8 cellular contexts compared by ENCODE assay signal in the genomic region with DNA sequence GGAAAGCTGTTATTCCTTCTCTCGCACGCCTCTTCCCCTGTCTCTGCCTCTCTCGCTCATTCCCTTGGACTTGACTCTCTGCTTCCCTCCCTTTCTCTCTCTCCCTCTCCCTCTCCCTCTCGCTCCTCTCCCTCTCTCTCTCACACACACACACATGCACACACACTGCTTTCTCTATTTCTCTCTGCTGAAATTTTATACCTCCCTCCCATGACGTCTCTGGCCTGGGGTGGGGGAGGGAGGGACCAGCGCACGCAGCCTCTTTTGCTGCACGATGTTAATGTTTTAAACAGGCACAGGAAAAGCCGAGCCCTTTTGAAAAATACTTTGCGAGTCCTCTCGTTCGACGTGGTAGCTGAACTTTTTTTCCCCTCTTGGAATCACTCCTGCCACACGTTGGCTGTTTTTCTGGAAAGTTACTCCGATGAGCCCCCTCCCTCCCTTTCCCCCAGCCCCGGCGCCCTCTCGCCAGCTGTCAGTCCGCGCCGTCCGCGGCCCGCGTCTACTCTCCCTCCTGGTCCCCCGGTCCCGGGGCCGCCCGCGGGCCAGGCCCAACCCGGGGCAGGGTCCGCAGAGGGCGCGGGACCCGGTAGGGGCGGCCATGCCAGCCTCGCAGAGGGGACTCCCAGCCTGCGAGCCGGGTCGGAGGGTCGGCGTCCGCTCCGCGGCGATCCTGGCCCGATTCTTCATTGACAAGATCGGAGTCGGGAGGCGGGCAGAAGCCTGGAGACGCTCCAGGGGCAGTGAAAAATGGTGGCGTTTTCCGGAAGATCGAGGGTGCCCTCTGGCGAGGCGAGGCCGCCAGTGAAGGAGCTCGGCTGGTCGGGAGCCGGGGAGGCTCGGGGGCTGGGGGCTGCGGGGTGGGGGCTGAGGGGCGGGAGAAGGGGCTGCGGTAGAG. TPM values are rescaled to one million over a fixed set of nuclear protein-coding genes. Genes with fewer than 3 reads are reported as not detected.
DNase-seq lines count a peak whose midpoint lies in the region; FAIRE-seq and TF ChIP-seq lines count a peak whose summit lies in the region.

A gene (minus strand): TSS at position 170 of the 898 bp plus-strand sequence. CDS start 1,102 bp downstream, outside the sequence.

- no peaks in the 10 kb centered on the region for H3K36me3 ChIP-seq in H1 (ENCODE audit: control insufficient read depth in 2 of 4, insufficient read depth in 4 of 4, low read length in 3 of 4)
- no peaks in the 10 kb centered on the region for H3K36me3 ChIP-seq in mesendoderm (ENCODE audit: control insufficient read depth, insufficient read depth, low read length)

- DNase-seq in ACHN = peak; percentile 73
- DNase-seq in HUDEP-2 (lab: John Stamatoyannopoulos, UW; ENCODE audit: unreplicated experiment in 76 of 76) = peak in 71 of 76 experiments; percentile 7 to 80 (median 55)
- peak; percentile 61 to 75 for DNase-seq in NOMO-1 (lab: John Stamatoyannopoulos, UW; ENCODE audit: unreplicated experiment in 2 of 2)
- peak; percentile 45 for DNase-seq in activated CD8-positive, alpha-beta memory T cell treated with anti-CD3 and anti-CD28 coated beads, Interleukin-2, amount 50 U/mL, for 1 hour (ENCODE audit: extremely low read depth)
- DNase-seq in H1 (ENCODE audit: low read depth in 1 of 2, low spot score in 2 of 2) = peak in 1 of 2 experiments; percentile 92
- DNase-seq in mesendoderm = peak; percentile 89
- DNase-seq in stimulated activated CD4-positive, alpha-beta T cell treated with anti-CD3 and anti-CD28 coated beads, TNF-alpha, amount 100 ng/mL, for 48 hours (ENCODE audit: low read depth in 3 of 3) = peak; percentile 48 to 68 (median 53)

- WGBS in H1 (ENCODE audit: extremely low coverage in 1 of 2, insufficient coverage in 1 of 2, insufficient read length in 1 of 2, insufficient replicate concordance in 2 of 2, low coverage in 1 of 2, low lambda C conversion rate in 2 of 2, missing lambda C conversion rate in 1 of 2), 2 experiments = 2% methylated on average over 23 of the region's 64 CpGs; no CpG with 5 or more reads in 1 of the 2 experiments
- WGBS in mesendoderm (ENCODE audit: extremely low coverage, insufficient coverage, low lambda C conversion rate) = no CpG with 5 or more reads among the region's 64 CpGs

- no peak within 1 kb of the TSS for H3K14ac ChIP-seq in H1 (ENCODE audit: insufficient read length)

- TF ChIP-seq CTCF in H1 (IDR thresholded peaks at IDR 0.05; ENCODE audit: control extremely low read depth in 1 of 3, insufficient read depth in 1 of 3, low read depth in 1 of 3, low read length in 3 of 3) = peak; percentile 54 to 67 (median 63)

- H2AK5ac ChIP-seq in H1 (ENCODE audit: low read depth, low read length) (no peak within 1 kb of the TSS), mesendoderm (ENCODE audit: low read length) (no peak within 1 kb of the TSS)

- H3K9ac ChIP-seq in H1 (replicated peaks in 1 of 4; ENCODE audit: extremely low read depth in 1 of 4, low read depth in 3 of 4, low read length in 3 of 4) (peak within 1 kb of the TSS in 3 of 4 experiments; percentile 8 to 41 (median 12); a peak in 3 of 7 replicates), mesendoderm (ENCODE audit: low read length) (peak within 1 kb of the TSS; percentile 72)

- no peak within 1 kb of the TSS for H3K56ac ChIP-seq in H1 (replicated peaks; ENCODE audit: insufficient read length, low read depth, low read length)
- peak within 1 kb of the TSS; percentile 84 for H3K56ac ChIP-seq in mesendoderm (ENCODE audit: low read length)

- H2BK120ac ChIP-seq in H1 (replicated peaks; ENCODE audit: low read depth, low read length) = no peak within 1 kb of the TSS
- H2BK120ac ChIP-seq in mesendoderm (ENCODE audit: low read depth, low read length) = no peak within 1 kb of the TSS

- no peak for FAIRE-seq in H1 (lab: Jason Lieb, UNC)

- peak within 1 kb of the TSS; percentile 86 to 97 for H3K4me2 ChIP-seq in H1 (ENCODE audit: insufficient read depth in 1 of 2, low read depth in 2 of 2, low read length in 2 of 2)
- peak within 1 kb of the TSS; percentile 78 for H3K4me2 ChIP-seq in mesendoderm (ENCODE audit: low read length)

- H3K4me3 ChIP-seq in H1 (ENCODE audit: extremely low read depth in 1 of 4, insufficient read depth in 2 of 4, low read depth in 3 of 4, low read length in 4 of 4) (peak within 1 kb of the TSS; percentile 47 to 89 (median 66)), mesendoderm (ENCODE audit: low read length) (peak within 1 kb of the TSS; percentile 59)

- in situ Hi-C loops in ACHN (cut with HindIII; ENCODE audit: low pct_ligation_motif_present, low pct_unique_long_range_greater_than_20kb, low sequenced_read_pairs) = no loop called here
- in situ Hi-C loops in GM18951 (cut with MboI; ENCODE audit: low sequenced_read_pairs, unreplicated experiment) = loop anchor here (10.0 kb wide), 1 partner anchor 267 kb away; no protein-coding TSS in a partner anchor

- TF ChIP-seq RAD21 in H1 (IDR thresholded peaks at IDR 0.05 in 1 of 2, conservative IDR thresholded peaks at IDR 0.05 in 1 of 2; ENCODE audit: low read depth in 2 of 2, low read length in 2 of 2) = peak; percentile 74 to 81

- POLR2A ChIA-PET in H1 (lab: Charles Lee; ENCODE audit: partially characterized antibody) = interaction anchor here (1.0 kb wide), 2 partner anchors 8 to 15 kb away, joined by 3 read pairs; no protein-coding TSS in a partner anchor

- H2BK20ac ChIP-seq in H1 (ENCODE audit: low read length) = no peak within 1 kb of the TSS

- H3K27ac ChIP-seq in H1 (ENCODE audit: low read depth, low read length) = no peak within 1 kb of the TSS
- H3K27ac ChIP-seq in mesendoderm (ENCODE audit: low read depth, low read length) = peak within 1 kb of the TSS; percentile 31

- no peaks in the 10 kb centered on the region for H3K9me3 ChIP-seq in H1 (ENCODE audit: insufficient read depth in 2 of 2, low read depth in 1 of 2, low read length in 1 of 2)

- peaks cover 0 to 26% (median 17%) of the 10 kb centered on the region in 4 experiments; a peak in 5 of 7 replicates for H3K27me3 ChIP-seq in H1 (replicated peaks in 1 of 4; ENCODE audit: control insufficient read depth in 3 of 4, extremely low read depth in 1 of 4, insufficient read depth in 3 of 4, low read length in 3 of 4)
- H3K27me3 ChIP-seq in mesendoderm (ENCODE audit: insufficient read depth, low read length, poor library complexity) = no peaks in the 10 kb centered on the region

- H3K23me2 ChIP-seq in H1 (ENCODE audit: low read depth, low read length) = peaks cover 9% of the 10 kb centered on the region

- H3K79me1 ChIP-seq in H1 (ENCODE audit: low read depth, low read length) = no peaks in the 10 kb centered on the region
- H3K79me1 ChIP-seq in mesendoderm (ENCODE audit: low read length) = no peaks in the 10 kb centered on the region

- H3K18ac ChIP-seq in H1 (ENCODE audit: extremely low read depth, low read length) (peak within 1 kb of the TSS; percentile 60; the same call in 1 of the 2 replicates), mesendoderm (ENCODE audit: low read length) (peak within 1 kb of the TSS; percentile 34)

- CTCF ChIA-PET in H1 (lab: Charles Lee; ENCODE audit: partially characterized antibody) = interaction anchor here (0.5 to 20.1 kb wide), 35 partner anchors 9 to 965 kb away, joined by 3 to 261 read pairs (median 3); no protein-coding TSS in a partner anchor

- peak within 1 kb of the TSS; percentile 81 for H2AFZ ChIP-seq in H1 (ENCODE audit: low read length)

- H3K23ac ChIP-seq in H1 (ENCODE audit: insufficient read length) (no peak within 1 kb of the TSS), mesendoderm (ENCODE audit: low read length) (no peak within 1 kb of the TSS)

- H4K8ac ChIP-seq in H1 (ENCODE audit: extremely low read depth, insufficient read depth, low read length) = peak within 1 kb of the TSS; percentile 4; the same call in 1 of the 2 replicates
- H4K8ac ChIP-seq in mesendoderm (ENCODE audit: low read depth, low read length) = no peak within 1 kb of the TSS

- H2BK15ac ChIP-seq in H1 (ENCODE audit: low read length) = no peak within 1 kb of the TSS
- no peak within 1 kb of the TSS for H2BK15ac ChIP-seq in mesendoderm (replicated peaks; ENCODE audit: low read depth)

- H3K79me2 ChIP-seq in H1 (ENCODE audit: control insufficient read depth in 1 of 2, insufficient read depth in 2 of 2, low read length in 2 of 2) = no peaks in the 10 kb centered on the region
- no peaks in the 10 kb centered on the region for H3K79me2 ChIP-seq in mesendoderm (ENCODE audit: control insufficient read depth, insufficient read depth, low read length)

- H4K5ac ChIP-seq in H1 (ENCODE audit: insufficient read length, low read depth, low read length) (no peak within 1 kb of the TSS), mesendoderm (ENCODE audit: low read length) (no peak within 1 kb of the TSS)

- TF ChIP-seq POLR2A in GM18951 (IDR thresholded peaks at IDR 0.05; ENCODE audit: extremely low read depth, insufficient read depth, insufficient read length) (peak; percentile 10), H1 (IDR thresholded peaks at IDR 0.05; ENCODE audit: control extremely low read depth in 1 of 2, low read depth in 2 of 2, low read length in 2 of 2) (no peak)

- no peak within 1 kb of the TSS for H3K4ac ChIP-seq in H1 (replicated peaks; ENCODE audit: insufficient read length, low read depth, low read length)
- no peak within 1 kb of the TSS for H3K4ac ChIP-seq in mesendoderm (ENCODE audit: low read depth, low read length)

- no peaks in the 10 kb centered on the region for H4K20me1 ChIP-seq in H1 (replicated peaks in 1 of 2; ENCODE audit: control insufficient read depth in 1 of 2, insufficient read depth in 2 of 2, low read length in 2 of 2)

- H2BK5ac ChIP-seq in H1 (ENCODE audit: low read depth, low read length) = no peak within 1 kb of the TSS
- H2BK5ac ChIP-seq in mesendoderm (ENCODE audit: low read length) = no peak within 1 kb of the TSS

- H2BK12ac ChIP-seq in H1 (ENCODE audit: low read depth, low read length) = peak within 1 kb of the TSS; percentile 22; the same call in 1 of the 2 replicates

- H4K91ac ChIP-seq in H1 (replicated peaks; ENCODE audit: insufficient read length, low read length) = peak within 1 kb of the TSS; percentile 57

- no peak for TF ChIP-seq EP300 in H1 (IDR thresholded peaks at IDR 0.05; ENCODE audit: borderline replicate concordance in 1 of 2, low read depth in 2 of 2, low read length in 2 of 2)

- peaks cover 0 to 11% (median 2%) of the 10 kb centered on the region in 4 experiments; a peak in 6 of 7 replicates for H3K4me1 ChIP-seq in H1 (replicated peaks in 1 of 4; ENCODE audit: control insufficient read depth in 3 of 4, insufficient read depth in 4 of 4, low read length in 3 of 4)
- H3K4me1 ChIP-seq in mesendoderm (ENCODE audit: control insufficient read depth, low read depth, low read length) = peaks cover 7% of the 10 kb centered on the region

RNA-seq across cellular contexts. Expression of the gene that starts here (rescaled TPM):
- total RNA-seq in H1 (2021; fragmentation: NEBNext Ultra II Directional; extraction: Animal tissue kit (Norgen Biotek cat#: 25700)) = 0.65 and 2.1 TPM in 2 replicates
- 0.86 and 1.5 TPM in 2 replicates for polyA plus RNA-seq in H1 (2011; rRNA removed)
- polyA plus RNA-seq in H1 (2011; cell fraction: cytosol; rRNA removed) = 0.67 TPM
- polyA plus RNA-seq in H1 (2011; cell fraction: nucleus; rRNA removed) = 1.9 TPM
- 0.93 to 1.5 TPM (median 1.2 TPM) in 4 replicates for polyA plus RNA-seq in H1 (2012, experiment 1 of 2)
- polyA plus RNA-seq in H1 (2012, experiment 2 of 2) = 0.16 TPM
- 0.87 TPM for polyA plus RNA-seq in H1 (2013, experiment 1 of 2)
- 0.77 TPM for polyA plus RNA-seq in H1 (2013, experiment 2 of 2)
- 0.98 and 3.1 TPM in 2 replicates for polyA minus RNA-seq in H1 (2011; rRNA and poly(A)+ RNA removed)
- not detected for polyA minus RNA-seq in H1 (2011; cell fraction: cytosol; rRNA and poly(A)+ RNA removed)
- 2.3 TPM for polyA minus RNA-seq in H1 (2011; cell fraction: nucleus; rRNA and poly(A)+ RNA removed)
- polyA plus RNA-seq in mesendoderm (2013, experiment 1 of 2) = 1.5 TPM
- polyA plus RNA-seq in mesendoderm (2013, experiment 2 of 2) = 0.52 TPM
